Comparison of ENCODE assay signal across 13 cellular contexts in the genomic region with DNA sequence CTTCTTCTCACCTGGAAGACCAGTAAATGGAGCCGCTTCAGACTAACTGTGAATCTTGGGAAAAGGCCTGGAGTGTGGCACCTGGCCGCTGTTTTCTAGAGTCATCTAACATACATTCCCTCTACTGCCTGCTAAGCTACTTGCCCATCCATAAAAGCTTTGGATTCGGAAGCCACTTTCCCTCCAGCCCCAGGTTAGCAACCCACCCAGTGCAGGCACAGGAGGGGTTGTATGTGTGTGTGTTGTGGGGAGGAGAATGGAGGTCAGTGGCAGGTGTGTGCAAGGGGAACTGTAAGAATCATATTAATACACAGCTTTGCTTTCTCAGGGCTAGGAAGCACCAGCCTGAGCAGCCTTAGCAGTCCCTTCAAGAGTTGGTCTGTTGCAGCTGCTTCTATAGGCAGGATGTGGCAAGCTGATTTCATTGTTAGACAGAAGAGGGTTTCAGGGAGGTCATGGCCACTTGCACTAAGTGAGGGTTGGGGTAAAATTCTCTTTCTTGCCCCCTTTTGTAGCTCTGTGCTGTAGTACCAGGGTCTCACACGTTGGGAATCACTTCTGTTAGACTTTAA. TPM values are rescaled to one million over a fixed set of nuclear protein-coding genes. Genes with fewer than 3 reads are reported as not detected.
DNase-seq lines count a peak whose midpoint lies in the region; ATAC-seq and TF ChIP-seq lines count a peak whose summit lies in the region.
"Had no signal": no experiment of that assay in that cellular context is flagged by ENCODE, and none has a peak within 500 bp of the region (broad histone marks: within the 10 kb centered on the region; RNA-seq: fewer than 3 reads in every experiment).

No MANE protein-coding gene starts in this region.

- CTCF ChIA-PET in CD8-positive, alpha-beta T cell (lab: Charles Lee): no interaction called here

- H3K27me3 ChIP-seq in CD8-positive, alpha-beta T cell (ENCODE audit: insufficient read depth, low read length): no peaks in the 10 kb centered on the region
- H3K27me3 ChIP-seq: body of pancreas had no signal

- no peaks in the 10 kb centered on the region for H3K4me1 ChIP-seq in CD8-positive, alpha-beta T cell (ENCODE audit: insufficient read depth, low read length)
- H3K4me1 ChIP-seq: prostate gland had no signal

- H3K4me1 Mint-ChIP-seq in CD8-positive, alpha-beta T cell (ENCODE audit: low read depth): peaks cover 62% of the 10 kb centered on the region

- intact Hi-C loops in posterior vena cava (cut with DNase I): loop anchor here in 1 of 2 donors (5.0 kb wide), 1 partner anchor 64 kb away; no protein-coding TSS in a partner anchor
- intact Hi-C loops in CD8-positive, alpha-beta T cell (cut with DNase I, micrococcal nuclease): no loop called here

- POLR2A ChIA-PET in CD8-positive, alpha-beta T cell (lab: Charles Lee): interaction anchor here (1.6 kb wide), 1 partner anchor 9 kb away, joined by 11 read pairs; the partner anchor contains the start of genes DHFR2 and NSUN3

- H3K9me3 Mint-ChIP-seq in CD8-positive, alpha-beta T cell: peaks cover 2% of the 10 kb centered on the region

- H3K36me3 Mint-ChIP-seq in CD8-positive, alpha-beta T cell: peaks cover 68% of the 10 kb centered on the region

- H3K4me3 Mint-ChIP-seq in CD8-positive, alpha-beta T cell: no peak overlapping the region

- H3K4me3 ChIP-seq in Jurkat, Clone E6-1 (ENCODE audit: low read length): no peak overlapping the region
- no peak overlapping the region for H3K4me3 ChIP-seq in CD8-positive, alpha-beta T cell (ENCODE audit: low read depth, low read length)
- no peak overlapping the region for H3K4me3 ChIP-seq in coronary artery
- H3K4me3 ChIP-seq: body of pancreas, prostate gland had no signal

- no peak overlapping the region for H3K27ac ChIP-seq in CD8-positive, alpha-beta T cell (ENCODE audit: low read depth, low read length)
- no peak overlapping the region for H3K27ac ChIP-seq in coronary artery
- H3K27ac ChIP-seq: body of pancreas, prostate gland, WERI-Rb-1 had no signal

- DNase-seq in GM10266 (ENCODE audit: extremely low spot score) (peak; percentile 23), posterior vena cava (ENCODE audit: low spot score) (no peak), NCI-H1105 treated with DMSO at 0.1 percent for 48 hours (lab: John Stamatoyannopoulos, UW) (no peak), coronary artery (ENCODE audit: low spot score) (no peak)
- peak; percentile 73 for DNase-seq in Jurkat, Clone E6-1 (ENCODE audit: low read depth, low spot score)
- DNase-seq in CD8-positive, alpha-beta T cell: no peak
- DNase-seq: Kasumi-1; NK-92 treated with Interleukin-12 subunit alpha and Interleukin-12 subunit beta, amount 100 ng/mL, for 24 hours; WERI-Rb-1 had no signal

- ATAC-seq in GM19328 (IDR thresholded peaks at IDR 0.05; ENCODE audit: unreplicated experiment): peak; percentile 57
- ATAC-seq in HG02870 (IDR thresholded peaks at IDR 0.05; ENCODE audit: unreplicated experiment): peak; percentile 81
- ATAC-seq in CD8-positive, alpha-beta T cell: no peak
- ATAC-seq: body of pancreas had no signal

- peaks cover 6% of the 10 kb centered on the region for H3K36me3 ChIP-seq in CD8-positive, alpha-beta T cell (ENCODE audit: insufficient read depth, low read length)

- TF ChIP-seq CTCF in GM10266 (IDR thresholded peaks at IDR 0.05; ENCODE audit: control insufficient read depth, insufficient read depth, low read depth, missing control alignments) (no peak), coronary artery (IDR thresholded peaks at IDR 0.05) (no peak)
- TF ChIP-seq CTCF in CD8-positive, alpha-beta T cell (IDR thresholded peaks at IDR 0.05): no peak

- H3K9me3 ChIP-seq in CD8-positive, alpha-beta T cell (ENCODE audit: low read length): no peaks in the 10 kb centered on the region
- H3K9me3 ChIP-seq: body of pancreas, prostate gland had no signal

- no peak overlapping the region for H3K27ac Mint-ChIP-seq in CD8-positive, alpha-beta T cell

- no peaks in the 10 kb centered on the region for H3K27me3 Mint-ChIP-seq in CD8-positive, alpha-beta T cell (ENCODE audit: low read depth)

RNA-seq across cellular contexts. Expression of gene NSUN3, which starts 8.9 kb away (rescaled TPM):
- polyA plus RNA-seq in Jurkat, Clone E6-1 (2012; ENCODE audit: insufficient read depth, insufficient read length): 13.1 TPM
- 10 to 100 TPM; 11.8 to 12.1 TPM for total RNA-seq in posterior vena cava
- 10 to 100 TPM; 12.3 to 15.9 TPM for total RNA-seq in CD8-positive, alpha-beta T cell

RNA-seq across cellular contexts. Expression of gene DHFR2, which starts 9.1 kb away (rescaled TPM):
- polyA plus RNA-seq in Jurkat, Clone E6-1 (2012; ENCODE audit: insufficient read depth, insufficient read length): 6.2 TPM
- 1 to 10 TPM; 5.2 to 7.1 TPM for total RNA-seq in posterior vena cava
- 1 to 10 TPM in 1 of 2 experiments, under 1 TPM in 1; 0.65 to 1.4 TPM for total RNA-seq in CD8-positive, alpha-beta T cell

RNA-seq across cellular contexts. Expression of gene STX19, which starts 43.4 kb away (rescaled TPM):
- polyA plus RNA-seq in Jurkat, Clone E6-1 (2012; ENCODE audit: insufficient read depth, insufficient read length): not detected
- total RNA-seq in posterior vena cava: not detected
- total RNA-seq in CD8-positive, alpha-beta T cell: not detected

Comparison
In these comparisons a context has a peak if more than half of its experiments do, and no peak if none do; other contexts are left out.
1. DNase-seq: peak in GM10266 (single experiment) and Jurkat, Clone E6-1 (single experiment); none in posterior vena cava (single experiment), CD8-positive, alpha-beta T cell (0 of 7), NCI-H1105 treated with DMSO at 0.1 percent for 48 hours (single experiment) and coronary artery (single experiment).